9 cellular contexts compared by ENCODE assay signal in the genomic region with DNA sequence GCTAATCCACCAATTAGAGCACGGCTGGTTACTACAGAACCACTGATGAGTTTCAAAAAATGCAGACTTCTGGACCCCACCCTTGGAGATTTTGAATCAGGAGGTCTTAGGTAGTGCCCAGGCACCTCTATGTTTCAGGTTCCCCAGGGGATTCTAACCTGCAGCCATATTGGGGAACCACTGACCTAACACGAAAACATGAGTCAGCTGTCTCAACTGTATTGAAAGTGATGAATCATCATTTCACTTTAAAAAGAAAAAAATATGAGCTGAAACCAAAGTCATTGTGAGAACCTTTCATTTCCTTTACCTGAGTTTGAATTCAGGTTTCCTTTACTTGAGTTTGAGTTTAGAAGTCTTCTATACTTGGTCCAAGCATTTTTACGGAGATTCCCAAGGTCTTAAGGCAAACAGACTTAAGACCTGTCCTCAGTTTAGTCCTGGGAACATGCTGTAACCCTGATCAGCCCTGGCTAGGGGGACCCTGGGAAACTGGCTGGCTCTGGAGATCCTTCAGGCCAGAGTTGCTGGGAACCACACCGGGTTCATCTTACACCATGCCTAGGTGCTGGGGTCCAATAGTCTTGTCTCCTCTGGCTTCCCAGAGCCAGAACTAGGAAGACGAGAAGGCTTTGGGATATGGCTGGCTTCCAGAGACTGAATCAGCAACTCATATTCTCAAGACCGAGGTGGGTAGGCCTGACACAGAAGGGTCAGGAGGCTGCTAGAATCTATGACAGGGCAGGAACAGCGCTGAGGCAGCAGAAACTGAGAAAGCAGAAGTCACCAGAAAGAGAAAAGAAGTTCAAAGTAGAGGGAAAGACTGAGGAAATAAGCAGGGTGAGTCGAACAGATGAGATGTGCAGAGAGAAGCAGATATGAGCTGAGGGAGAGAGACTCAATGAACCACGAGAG. TPM values are rescaled to one million over a fixed set of nuclear protein-coding genes. Genes with fewer than 3 reads are reported as not detected.
DNase-seq lines count a peak whose midpoint lies in the region; ATAC-seq and TF ChIP-seq lines count a peak whose summit lies in the region.
"Had no signal": no experiment of that assay in that cellular context is flagged by ENCODE, and none has a peak within 500 bp of the region (broad histone marks: within the 10 kb centered on the region; RNA-seq: fewer than 3 reads in every experiment).

No MANE protein-coding gene starts in this region.

- ATAC-seq in GM21447 (IDR thresholded peaks at IDR 0.05; ENCODE audit: unreplicated experiment) (peak; percentile 84), HG03571 (IDR thresholded peaks at IDR 0.05; ENCODE audit: unreplicated experiment) (peak; percentile 77), left colon (no peak)
- ATAC-seq in activated T-cell treated with anti-CD3 and anti-CD28 coated beads, Interleukin-2, amount 50 U/mL, for 72 hours (replicated peaks in 1 of 2) = peak; percentile 90

- H3K4me3 ChIP-seq in GM12865 (ENCODE audit: low read depth, low read length) = peak overlapping the region; percentile 31

- peak overlapping the region; percentile 32 to 68 for H3K4me3 Mint-ChIP-seq in activated T-cell treated with anti-CD3 and anti-CD28 coated beads, Interleukin-2, amount 50 U/mL, for 72 hours

- no peaks in the 10 kb centered on the region for H3K27me3 Mint-ChIP-seq in activated T-cell treated with anti-CD3 and anti-CD28 coated beads, Interleukin-2, amount 50 U/mL, for 72 hours (ENCODE audit: low read depth)

- H3K36me3 Mint-ChIP-seq in activated T-cell treated with anti-CD3 and anti-CD28 coated beads, Interleukin-2, amount 50 U/mL, for 72 hours (ENCODE audit: insufficient read depth in 2 of 2) = peaks cover 2% of the 10 kb centered on the region in 2 donors

- peaks cover 1 to 2% of the 10 kb centered on the region in 2 donors for H3K9me3 Mint-ChIP-seq in activated T-cell treated with anti-CD3 and anti-CD28 coated beads, Interleukin-2, amount 50 U/mL, for 72 hours

- DNase-seq in GM12865 (ENCODE audit: low read depth) (peak; percentile 95), left colon (peak; percentile 16 to 50), NCI-H82 (lab: John Stamatoyannopoulos, UW) (no peak), T1000 (lab: John Stamatoyannopoulos, UW) (no peak), foreskin melanocyte (no peak)
- DNase-seq in activated T-cell treated with anti-CD3 and anti-CD28 coated beads, Interleukin-2, amount 50 U/mL, for 72 hours = peak; percentile 43 to 47

- H3K27ac Mint-ChIP-seq in activated T-cell treated with anti-CD3 and anti-CD28 coated beads, Interleukin-2, amount 50 U/mL, for 72 hours = peak overlapping the region; percentile 35

- H3K4me1 Mint-ChIP-seq in activated T-cell treated with anti-CD3 and anti-CD28 coated beads, Interleukin-2, amount 50 U/mL, for 72 hours (ENCODE audit: low read depth) = peaks cover 24% of the 10 kb centered on the region

- TF ChIP-seq CTCF in GM12865 (IDR thresholded peaks at IDR 0.05; ENCODE audit: insufficient read depth, low read depth, low read length, missing control alignments) = no peak

- intact Hi-C loops in left colon (cut with DNase I, micrococcal nuclease) = no loop called here

RNA-seq across cellular contexts. Expression of a gene that starts 16.5 kb away (rescaled TPM):
- 1 to 10 TPM; 1.3 to 3.0 TPM for total RNA-seq in activated T-cell treated with anti-CD3 and anti-CD28 coated beads, Interleukin-2, amount 50 U/mL, for 72 hours
- 1 to 10 TPM in 1 of 2 donors, under 1 TPM in 1; 0.31 to 1.1 TPM for total RNA-seq in left colon
- total RNA-seq: SK-MEL-5 had no signal

RNA-seq across cellular contexts. Expression of a gene that starts 43.5 kb away (rescaled TPM):
- total RNA-seq in activated T-cell treated with anti-CD3 and anti-CD28 coated beads, Interleukin-2, amount 50 U/mL, for 72 hours = 10 to 100 TPM; 16.4 to 36.3 TPM
- 1 to 10 TPM; 1.7 to 3.2 TPM for total RNA-seq in left colon

RNA-seq across cellular contexts. Expression of a gene that starts 56.1 kb away (rescaled TPM):
- 10 to 100 TPM; 48.6 to 49.9 TPM for total RNA-seq in activated T-cell treated with anti-CD3 and anti-CD28 coated beads, Interleukin-2, amount 50 U/mL, for 72 hours
- 10 to 100 TPM; 50.9 to 86.3 TPM for total RNA-seq in left colon

Comparison
In these comparisons a context has a peak if more than half of its experiments do, and no peak if none do; other contexts are left out.
1. DNase-seq: peak in GM12865 (single experiment), activated T-cell treated with anti-CD3 and anti-CD28 coated beads, Interleukin-2, amount 50 U/mL, for 72 hours (2 of 2) and left colon (2 of 2); none in NCI-H82 (single experiment), T1000 (single experiment) and foreskin melanocyte (single experiment).
2. RNA of a gene that starts 43.5 kb away (total RNA-seq): 16.4 to 36.3 TPM in activated T-cell treated with anti-CD3 and anti-CD28 coated beads, Interleukin-2, amount 50 U/mL, for 72 hours; 1.7 to 3.2 TPM in left colon; every median in the first group is over 4 times any median in the second.